Comparison of ENCODE assay signal across 8 cellular contexts in the genomic region with DNA sequence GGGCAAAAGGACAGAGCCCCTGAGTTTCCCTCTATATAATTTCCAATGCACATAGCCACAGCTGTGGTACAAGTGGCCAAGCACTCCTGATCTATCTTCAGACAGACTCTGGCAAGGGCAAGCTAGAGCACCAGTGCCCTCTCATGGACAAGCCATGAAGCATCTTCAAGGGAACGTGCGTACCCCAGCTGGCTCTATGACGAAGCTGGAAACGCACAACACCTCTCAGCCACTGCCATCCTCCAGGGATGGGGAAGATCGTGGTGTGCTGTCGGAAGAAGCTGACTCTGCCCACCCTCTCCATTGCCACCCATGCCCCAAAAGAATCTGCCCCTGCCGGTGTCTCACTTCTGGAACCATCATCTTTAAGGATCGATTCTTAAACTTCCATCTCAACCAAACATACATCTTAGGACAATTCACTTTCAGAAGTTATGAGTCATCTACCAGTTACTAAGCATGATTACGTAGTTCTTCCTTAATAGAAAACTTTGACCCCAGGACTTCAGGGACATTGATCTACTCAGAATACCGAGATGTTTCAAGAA.
A peak's percentile ranks its signal among the peaks of the same experiment; 100 is the strongest.
DNase-seq lines count a peak whose midpoint lies in the region; ATAC-seq and TF ChIP-seq lines count a peak whose summit lies in the region.

No MANE protein-coding gene starts in this region.

- no peak for TF ChIP-seq POLR2A in uterus (IDR thresholded peaks at IDR 0.05)

- H3K27me3 ChIP-seq in A673 (replicated peaks; ENCODE audit: insufficient read depth, low read depth, low read length, poor library complexity) (peaks cover 6% of the 10 kb centered on the region), GM06990 (replicated peaks; ENCODE audit: control insufficient read depth, insufficient read depth, low read length) (no peaks in the 10 kb centered on the region), uterus (no peaks in the 10 kb centered on the region)

- TF ChIP-seq CTCF in A673 (conservative IDR thresholded peaks at IDR 0.05; ENCODE audit: low read depth, low read length) (peak; percentile 63), GM06990 (IDR thresholded peaks at IDR 0.05; ENCODE audit: insufficient read depth, low read length, poor library complexity, severe bottlenecking) (peak; percentile 86), uterus (IDR thresholded peaks at IDR 0.05) (no peak)

- CTCF ChIA-PET in A673 (lab: Charles Lee), result interaction anchor here (0.6 to 1.4 kb wide), 4 partner anchors 351 to 862 kb away, joined by 3 to 9 read pairs (median 4); no protein-coding TSS in a partner anchor

- no peaks in the 10 kb centered on the region for H3K9me3 ChIP-seq in A673 (ENCODE audit: low read depth, low read length, poor library complexity, severe bottlenecking)
- H3K9me3 ChIP-seq in uterus, result no peaks in the 10 kb centered on the region

- DNase-seq in A673 (ENCODE audit: low spot score) (peak; percentile 61), GM06990 (ENCODE audit: extremely low read depth, insufficient read length) (peak; percentile 17), NCI-H69 (lab: John Stamatoyannopoulos, UW) (peak; percentile 64), cerebellum (ENCODE audit: low spot score) (peak; percentile 77), left colon (peak; percentile 34 to 47), ureter (ENCODE audit: low spot score) (peak; percentile 51), uterus (no peak)

- no TSS peak for BruUV-seq in A673 (replicated peaks; lab: Mats Ljungman, UMichigan)

- H3K4me3 ChIP-seq in A673 (ENCODE audit: low read depth, low read length, poor library complexity, severe bottlenecking) (no peak overlapping the region), GM06990 (replicated peaks; ENCODE audit: low read depth, low read length) (no peak overlapping the region), uterus (no peak overlapping the region)

- H3K4me1 ChIP-seq in A673 (ENCODE audit: insufficient read depth, low read length, poor library complexity, severe bottlenecking) (no peaks in the 10 kb centered on the region), uterus (no peaks in the 10 kb centered on the region)

- ATAC-seq in HG03139 (IDR thresholded peaks at IDR 0.05; ENCODE audit: unreplicated experiment) (peak; percentile 76), left colon (peak; percentile 92)

- POLR2A ChIA-PET in A673 (lab: Charles Lee; ENCODE audit: low non-redundant PET), result no interaction called here

- H3K36me3 ChIP-seq in A673 (ENCODE audit: insufficient read depth, low read length, poor library complexity, severe bottlenecking) (no peaks in the 10 kb centered on the region), GM06990 (ENCODE audit: control insufficient read depth, insufficient read depth, low read length) (no peaks in the 10 kb centered on the region), uterus (no peaks in the 10 kb centered on the region)

- H3K27ac ChIP-seq in A673 (ENCODE audit: low read depth, low read length, poor library complexity, severe bottlenecking) (no peak overlapping the region), uterus (no peak overlapping the region)

- intact Hi-C loops in A673 (cut with micrococcal nuclease; ENCODE audit: unreplicated experiment) (loop anchor here (5.0 kb wide), 1 partner anchor 862 kb away; no protein-coding TSS in a partner anchor), left colon (cut with DNase I, micrococcal nuclease) (no loop called here), uterus (cut with DNase I; ENCODE audit: low total_unique reads) (no loop called here)

Comparison
In these comparisons a context has a peak if more than half of its experiments do, and no peak if none do; other contexts are left out.
1. DNase-seq: peak in A673 (single experiment), GM06990 (single experiment), NCI-H69 (single experiment), cerebellum (single experiment), left colon (2 of 2) and ureter (single experiment); none in uterus (0 of 2).
2. CTCF ChIP-seq: peak in A673 (single experiment) and GM06990 (single experiment); none in uterus (0 of 4).